ENCODE assay signal across 1 cellular context in genomic region chr12:112116232-112117060, GRCh38.
TF ChIP-seq lines count a peak whose summit lies in the region.

No MANE protein-coding gene starts in this region.

TF ChIP-seq in H1, 55 proteins besides CTCF, POLR2A, EP300 and RAD21:
- 0 out of 2 replicates have a peak, but pooled peaks have one; percentile 23 for TF ChIP-seq E2F6 (IDR thresholded peaks at IDR 0.05)
- no peak for TF ChIP-seq SIRT6 (IDR thresholded peaks at IDR 0.05; ENCODE audit: low read length)
- peak; percentile 17; the same call in 1 of the 2 replicates for TF ChIP-seq POLR2AphosphoS5 (IDR thresholded peaks at IDR 0.05; ENCODE audit: low read depth, low read length)
- TF ChIP-seq TAF1 (IDR thresholded peaks at IDR 0.05; ENCODE audit: low read depth, low read length): peak; percentile 64; the same call in 1 of the 2 replicates
- TF ChIP-seq RBBP5 (IDR thresholded peaks at IDR 0.05; ENCODE audit: borderline replicate concordance, low read depth, low read length): no peak
- 0 out of 2 replicates have a peak, but pooled peaks have one; percentile 20 for TF ChIP-seq BACH1 (IDR thresholded peaks at IDR 0.05; ENCODE audit: low read length)
- TF ChIP-seq TBP (IDR thresholded peaks at IDR 0.05; ENCODE audit: low read depth, low read length): peak; percentile 54; the same call in 1 of the 2 replicates
- no peak for TF ChIP-seq KDM4A (IDR thresholded peaks at IDR 0.05; ENCODE audit: low read depth, low read length, severe bottlenecking)
- no peak for TF ChIP-seq TEAD4 (IDR thresholded peaks at IDR 0.05; ENCODE audit: low read depth, low read length)
- no peak for TF ChIP-seq SP2 (IDR thresholded peaks at IDR 0.05; ENCODE audit: low read length)
- no peak for TF ChIP-seq NANOG (IDR thresholded peaks at IDR 0.05; ENCODE audit: insufficient read depth, low read depth, low read length, poor library complexity, severe bottlenecking)
- TF ChIP-seq SIN3A (conservative IDR thresholded peaks at IDR 0.05 in 1 of 2, IDR thresholded peaks at IDR 0.05 in 1 of 2; ENCODE audit: low read depth in 1 of 2, low read length in 2 of 2): peak; percentile 46 to 62; a peak in 1 of 4 replicates
- TF ChIP-seq SP4 (IDR thresholded peaks at IDR 0.05; ENCODE audit: low read length): 0 out of 2 replicates have a peak, but pooled peaks have one; percentile 41
- TF ChIP-seq SAP30 (IDR thresholded peaks at IDR 0.05; ENCODE audit: insufficient read depth, insufficient replicate concordance, low read length): no peak
- TF ChIP-seq YY1 (IDR thresholded peaks at IDR 0.05; ENCODE audit: low read depth, low read length): no peak
- TF ChIP-seq CHD7 (IDR thresholded peaks at IDR 0.05; ENCODE audit: insufficient replicate concordance, low read length): no peak
- TF ChIP-seq CBX5 (IDR thresholded peaks at IDR 0.05; ENCODE audit: low read depth, low read length): no peak
- no peak for TF ChIP-seq CHD2 (IDR thresholded peaks at IDR 0.05; ENCODE audit: low read length)
- no peak for TF ChIP-seq HDAC6 (IDR thresholded peaks at IDR 0.05; ENCODE audit: low read depth, low read length)
- 0 out of 2 replicates have a peak, but pooled peaks have one; percentile 8 for TF ChIP-seq SIX5 (IDR thresholded peaks at IDR 0.05; ENCODE audit: low read depth, low read length)
- TF ChIP-seq RNF2 (IDR thresholded peaks at IDR 0.05; ENCODE audit: borderline replicate concordance, low read depth, low read length, missing control alignments, poor library complexity, severe bottlenecking): no peak
- TF ChIP-seq KDM5A (IDR thresholded peaks at IDR 0.05; ENCODE audit: low read length): no peak
- TF ChIP-seq TCF12 (IDR thresholded peaks at IDR 0.05; ENCODE audit: low read depth, low read length): 0 out of 2 replicates have a peak, but pooled peaks have one; percentile 37
- no peak for TF ChIP-seq CTBP2 (IDR thresholded peaks at IDR 0.05; ENCODE audit: borderline replicate concordance, insufficient read depth, insufficient read length, low read length)
- TF ChIP-seq SP1 (IDR thresholded peaks at IDR 0.05; ENCODE audit: low read depth, low read length): peak; percentile 33; the same call in 1 of the 2 replicates
